8 cellular contexts compared by ENCODE assay signal in genomic region chr17:45051060-45051719, GRCh38. TPM values are rescaled to one million over a fixed set of nuclear protein-coding genes. Genes with fewer than 3 reads are reported as not detected.
DNase-seq lines count a peak whose midpoint lies in the region; ATAC-seq and TF ChIP-seq lines count a peak whose summit lies in the region.

DCAKD (minus strand) TSS chr17:45051632; CDS start chr17:45034885, 16,747 bp downstream.

- H3K4me1 Mint-ChIP-seq in activated T-cell treated with anti-CD3 and anti-CD28 coated beads, Interleukin-2, amount 50 U/mL, for 4 hours (ENCODE audit: low read depth), result peaks cover 35% of the 10 kb centered on the region

- H3K36me3 ChIP-seq in Panc1 (ENCODE audit: control insufficient read depth, insufficient read depth, low read length), result peaks cover 3% of the 10 kb centered on the region; the same call in 1 of the 2 replicates
- H3K36me3 ChIP-seq in muscle layer of duodenum (ENCODE audit: control insufficient read depth in 1 of 2, insufficient read depth in 2 of 2, low read length in 2 of 2), result peaks cover 0 to 4% of the 10 kb centered on the region in 2 donors

- no peak for TF ChIP-seq CTCF in Panc1 (IDR thresholded peaks at IDR 0.05)

- no peaks in the 10 kb centered on the region for H3K27me3 ChIP-seq in Panc1 (ENCODE audit: control insufficient read depth, insufficient read depth, low read length)
- H3K27me3 ChIP-seq in muscle layer of duodenum (ENCODE audit: low read depth, low read length), result no peaks in the 10 kb centered on the region

- H3K4me3 ChIP-seq in Panc1 (ENCODE audit: low read depth in 2 of 2, low read length in 2 of 2) (peak within 1 kb of the TSS; percentile 73 to 90), muscle layer of duodenum (ENCODE audit: low read depth in 1 of 2, low read length in 2 of 2) (peak within 1 kb of the TSS; percentile 63 to 74)

- CTCF ChIA-PET in Panc1 (lab: Charles Lee), result no interaction called here

- H3K9me3 ChIP-seq in Panc1 (ENCODE audit: control insufficient read depth, insufficient read depth, low read depth, low read length), result no peaks in the 10 kb centered on the region
- H3K9me3 ChIP-seq in muscle layer of duodenum (ENCODE audit: control insufficient read depth in 1 of 2, low read length in 2 of 2), result no peaks in the 10 kb centered on the region

- in situ Hi-C loops in KBM-7 (cut with MboI; ENCODE audit: low pct_unique_long_range_greater_than_20kb, low sequenced_read_pairs) (no loop called here), Panc1 (cut with HindIII; ENCODE audit: low pct_unique_long_range_greater_than_20kb, low sequenced_read_pairs) (no loop called here)

- no peaks in the 10 kb centered on the region for H3K27me3 Mint-ChIP-seq in activated T-cell treated with anti-CD3 and anti-CD28 coated beads, Interleukin-2, amount 50 U/mL, for 4 hours (ENCODE audit: low read depth)

- POLR2A ChIA-PET in Panc1 (lab: Charles Lee), result no interaction called here

- H3K27ac ChIP-seq in Panc1 (ENCODE audit: low read length) (peak within 1 kb of the TSS; percentile 99), muscle layer of duodenum (ENCODE audit: low read length) (peak within 1 kb of the TSS; percentile 95)

- intact Hi-C loops in Panc1 (cut with micrococcal nuclease; ENCODE audit: unreplicated experiment), result no loop called here

- peaks cover 2% of the 10 kb centered on the region for H3K36me3 Mint-ChIP-seq in activated T-cell treated with anti-CD3 and anti-CD28 coated beads, Interleukin-2, amount 50 U/mL, for 4 hours (ENCODE audit: insufficient read depth)

- no peaks in the 10 kb centered on the region for H3K9me3 Mint-ChIP-seq in activated T-cell treated with anti-CD3 and anti-CD28 coated beads, Interleukin-2, amount 50 U/mL, for 4 hours

- peak; percentile 94 for DNase-seq in DMS153 (lab: John Stamatoyannopoulos, UW)
- DNase-seq in KBM-7, result peak; percentile 93
- DNase-seq in Panc1 (ENCODE audit: low read depth, low spot score), result no peak
- DNase-seq in activated T-cell treated with anti-CD3 and anti-CD28 coated beads, Interleukin-2, amount 50 U/mL, for 4 hours, result peak; percentile 76
- peak; percentile 71 for DNase-seq in stimulated activated CD8-positive, alpha-beta memory T cell treated with anti-CD3 and anti-CD28 coated beads, Interleukin-7, amount 100 ng/mL, for 24 hours (ENCODE audit: low read depth)

- ATAC-seq in GM21717 (IDR thresholded peaks at IDR 0.05; ENCODE audit: unreplicated experiment) (peak; percentile 77), Panc1 (peak; percentile 99), esophagus mucosa (peak; percentile 94)
- peak; percentile 99 for ATAC-seq in activated T-cell treated with anti-CD3 and anti-CD28 coated beads, Interleukin-2, amount 50 U/mL, for 4 hours

- H3K4me3 Mint-ChIP-seq in activated T-cell treated with anti-CD3 and anti-CD28 coated beads, Interleukin-2, amount 50 U/mL, for 4 hours, result peak within 1 kb of the TSS; percentile 88

- H3K4me1 ChIP-seq in Panc1 (ENCODE audit: control insufficient read depth, insufficient read depth, low read length) (peaks cover 9% of the 10 kb centered on the region; the same call in 1 of the 2 replicates), muscle layer of duodenum (ENCODE audit: control insufficient read depth in 1 of 2, insufficient read depth in 2 of 2, low read length in 2 of 2) (peaks cover 0 to 19% of the 10 kb centered on the region in 2 donors)

- no TSS peak for BruUV-seq in Panc1 (replicated peaks; lab: Mats Ljungman, UMichigan)

RNA-seq across cellular contexts. Expression of gene DCAKD, which starts in this region (rescaled TPM):
- total RNA-seq in Panc1 (2021; ENCODE audit: unreplicated experiment) (24.3 TPM), esophagus mucosa (19.5 TPM)
- polyA plus RNA-seq in Panc1 (2012; ENCODE audit: insufficient read length), result 31.4 TPM
- total RNA-seq in activated T-cell treated with anti-CD3 and anti-CD28 coated beads, Interleukin-2, amount 50 U/mL, for 4 hours, result 10 to 100 TPM; 17.3 to 21.1 (median 19.1) TPM
